ENCODE assay signal across 9 cellular contexts in genomic region chr1:247210062-247210385, GRCh38. TPM values are rescaled to one million over a fixed set of nuclear protein-coding genes. Genes with fewer than 3 reads are reported as not detected.
DNase-seq lines count a peak whose midpoint lies in the region; ATAC-seq and TF ChIP-seq lines count a peak whose summit lies in the region.
"Had no signal": no experiment of that assay in that cellular context is flagged by ENCODE, and none has a peak within 500 bp of the region (broad histone marks: within the 10 kb centered on the region; RNA-seq: fewer than 3 reads in every experiment).

No MANE protein-coding gene starts in this region.

- H3K36me3 ChIP-seq in OCI-LY7 (ENCODE audit: insufficient read depth, low read length) = peaks cover 41% of the 10 kb centered on the region

- peak overlapping the region; percentile 85 for H3K27ac Mint-ChIP-seq in Calu3 (ENCODE audit: unreplicated experiment)
- H3K27ac Mint-ChIP-seq in osteocyte (ENCODE audit: unreplicated experiment) = peak overlapping the region; percentile 65

- peaks cover 48% of the 10 kb centered on the region for H3K79me2 ChIP-seq in OCI-LY7 (ENCODE audit: insufficient read depth, low read depth, low read length)

- no peaks in the 10 kb centered on the region for H3K27me3 Mint-ChIP-seq in Calu3 (ENCODE audit: unreplicated experiment)
- peaks cover 13% of the 10 kb centered on the region for H3K27me3 Mint-ChIP-seq in osteocyte (ENCODE audit: unreplicated experiment)

- peaks cover 32% of the 10 kb centered on the region for H3K36me3 Mint-ChIP-seq in Calu3 (ENCODE audit: insufficient read depth, unreplicated experiment)
- peaks cover 15% of the 10 kb centered on the region for H3K36me3 Mint-ChIP-seq in osteocyte (ENCODE audit: unreplicated experiment)

- H3K4me3 Mint-ChIP-seq in Calu3 (ENCODE audit: low read depth, unreplicated experiment) = peak overlapping the region; percentile 83
- H3K4me3 Mint-ChIP-seq in osteocyte (ENCODE audit: unreplicated experiment) = peak overlapping the region; percentile 92

- peaks cover 36% of the 10 kb centered on the region for H3K4me1 ChIP-seq in OCI-LY7 (ENCODE audit: insufficient read depth, low read length, poor library complexity, severe bottlenecking)

- peak overlapping the region; percentile 81 for H3K4me3 ChIP-seq in OCI-LY7 (ENCODE audit: low read depth, low read length, poor library complexity, severe bottlenecking)

- TF ChIP-seq CTCF in Calu3 (IDR thresholded peaks at IDR 0.05; ENCODE audit: unreplicated experiment) (no peak), OCI-LY7 (conservative IDR thresholded peaks at IDR 0.05; ENCODE audit: low read length) (no peak), osteocyte (IDR thresholded peaks at IDR 0.05) (no peak), omental fat pad (IDR thresholded peaks at IDR 0.05) (no peak)

- H3K4me1 Mint-ChIP-seq in Calu3 (ENCODE audit: low read depth, unreplicated experiment) (peaks cover 12% of the 10 kb centered on the region), osteocyte (ENCODE audit: unreplicated experiment) (peaks cover 40% of the 10 kb centered on the region)

- POLR2A ChIA-PET in OCI-LY7 (lab: Charles Lee) = interaction anchor here (0.6 to 1.5 kb wide), 7 partner anchors 10 to 263 kb away, joined by 3 to 5 read pairs (median 4); no protein-coding TSS in a partner anchor

- peaks cover 16% of the 10 kb centered on the region for H3K9me3 Mint-ChIP-seq in Calu3 (ENCODE audit: low read depth, unreplicated experiment)
- H3K9me3 Mint-ChIP-seq in osteocyte (ENCODE audit: unreplicated experiment) = no peaks in the 10 kb centered on the region

- DNase-seq in Calu3 (no peak), OCI-LY7 (ENCODE audit: low spot score) (no peak), epithelial cell of prostate (ENCODE audit: low read depth, low spot score) (no peak), osteocyte (ENCODE audit: extremely low spot score, unreplicated experiment) (no peak), UCSD-AML1 (lab: John Stamatoyannopoulos, UW; ENCODE audit: unreplicated experiment) (no peak), omental fat pad (ENCODE audit: low spot score) (no peak), NCI-H524 treated with DMSO at 0.1 percent for 48 hours (lab: John Stamatoyannopoulos, UW) (no peak)

- H3K9me3 ChIP-seq in OCI-LY7 (ENCODE audit: low read length) = no peaks in the 10 kb centered on the region

- peak overlapping the region; percentile 94 for H3K4me2 ChIP-seq in OCI-LY7 (ENCODE audit: low read length)

- peak overlapping the region; percentile 85; the same call in 1 of the 2 replicates for H2AFZ ChIP-seq in OCI-LY7 (ENCODE audit: low read length)

- CTCF ChIA-PET in Calu3 (lab: Charles Lee) = interaction anchor here (0.5 to 0.6 kb wide), 2 partner anchors 17 to 347 kb away, joined by 3 to 4 read pairs; no protein-coding TSS in a partner anchor
- CTCF ChIA-PET in OCI-LY7 (lab: Charles Lee; ENCODE audit: unreplicated experiment) = interaction anchor here (0.6 kb wide), 1 partner anchor 326 kb away, joined by 3 read pairs; no protein-coding TSS in a partner anchor

- BruUV-seq in Calu3 (replicated peaks; lab: Mats Ljungman, UMichigan) (no TSS peak), OCI-LY7 (replicated peaks; lab: Mats Ljungman, UMichigan) (no TSS peak)

- H4K20me1 ChIP-seq in OCI-LY7 (ENCODE audit: insufficient read depth, low read length) = peaks cover 10% of the 10 kb centered on the region

- intact Hi-C loops in Calu3 (cut with micrococcal nuclease; ENCODE audit: unreplicated experiment) = loop anchor here (5.0 kb wide), 1 partner anchor 122 kb away; the partner anchor contains the start of gene ZNF496
- intact Hi-C loops in OCI-LY7 (cut with micrococcal nuclease; ENCODE audit: unreplicated experiment) = loop anchor here (5.0 to 10.0 kb wide), 4 partner anchors 122 to 645 kb away; partner anchors contain the start of genes AHCTF1, CNST, TFB2M and ZNF496

- ATAC-seq in GM21723 (IDR thresholded peaks at IDR 0.05; ENCODE audit: unreplicated experiment) (peak; percentile 3), omental fat pad (ENCODE audit: low FRiP score) (no peak)

- H3K27ac ChIP-seq in OCI-LY7 (ENCODE audit: low read depth, low read length, poor library complexity, severe bottlenecking) (peak overlapping the region; percentile 60), epithelial cell of prostate (peak overlapping the region; percentile 50)

- no peaks in the 10 kb centered on the region for H3K9me2 ChIP-seq in OCI-LY7 (ENCODE audit: insufficient read depth, low read length)

RNA-seq across cellular contexts. Expression of gene ZNF124, which starts 38.2 kb away (rescaled TPM):
- 34.4 and 45.6 TPM in 2 replicates for total RNA-seq in Calu3 (2022)
- 24.7 and 29.0 TPM in 2 replicates for total RNA-seq in OCI-LY7 (2014; rRNA removed; shearing (Covaris generic))
- total RNA-seq in OCI-LY7 (2022) = 32.9 and 33.3 TPM in 2 replicates
- 19.6 and 22.2 TPM in 2 replicates for total RNA-seq in osteocyte
- 10 to 100 TPM; 18.6 to 40.5 (median 24.0) TPM for total RNA-seq in omental fat pad

RNA-seq across cellular contexts. Expression of gene VN1R5, which starts 45.8 kb away (rescaled TPM):
- total RNA-seq in Calu3 (2022) (not detected in 2 replicates), OCI-LY7 (2022) (not detected in 2 replicates), osteocyte (not detected in 2 replicates), omental fat pad (not detected)
- total RNA-seq in OCI-LY7 (2014; rRNA removed; shearing (Covaris generic)) = not detected in 2 replicates
- total RNA-seq: T-helper 1 cell treated with Interleukin-12 subunit alpha and Interleukin-12 subunit beta and Interleukin-4 antibody, amounts not matched to agents 30 ng/mL and 1 ng/mL, for 36 hours had no signal
